Comparison of ENCODE assay signal across 8 cellular contexts in genomic region chr12:30795660-30796507, GRCh38. TPM values are rescaled to one million over a fixed set of nuclear protein-coding genes. Genes with fewer than 3 reads are reported as not detected.
A peak's percentile ranks its signal among the peaks of the same experiment; 100 is the strongest.
DNase-seq lines count a peak whose midpoint lies in the region; ATAC-seq and TF ChIP-seq lines count a peak whose summit lies in the region.

No MANE protein-coding gene starts in this region.

- TF ChIP-seq CTCF in HFFc6 (IDR thresholded peaks at IDR 0.05), result peak; percentile 51
- TF ChIP-seq CTCF in esophagus squamous epithelium (IDR thresholded peaks at IDR 0.05), result peak in 1 of 6 experiments; percentile 42
- peak in 1 of 2 donors; percentile 17 for TF ChIP-seq CTCF in suprapubic skin (IDR thresholded peaks at IDR 0.05)

- H3K36me3 ChIP-seq in esophagus squamous epithelium (no peaks in the 10 kb centered on the region), suprapubic skin (no peaks in the 10 kb centered on the region)
- no peaks in the 10 kb centered on the region for H3K36me3 ChIP-seq in naive thymus-derived CD4-positive, alpha-beta T cell (ENCODE audit: control insufficient read depth in 2 of 3, insufficient read depth in 3 of 3, low read length in 3 of 3)

- peaks cover 10% of the 10 kb centered on the region for H3K36me3 Mint-ChIP-seq in HFFc6 (ENCODE audit: low read depth)
- no peaks in the 10 kb centered on the region for H3K36me3 Mint-ChIP-seq in naive thymus-derived CD4-positive, alpha-beta T cell

- intact Hi-C loops in esophagus squamous epithelium (cut with DNase I), result no loop called here
- intact Hi-C loops in naive thymus-derived CD4-positive, alpha-beta T cell (cut with micrococcal nuclease), result loop anchor here in 1 of 2 donors (2.0 kb wide), 1 partner anchor 41 kb away; the partner anchor contains the start of gene CAPRIN2

- CTCF ChIA-PET in naive thymus-derived CD4-positive, alpha-beta T cell (lab: Charles Lee), result interaction anchor here (0.9 kb wide), 1 partner anchor 42 kb away, joined by 3 read pairs; no protein-coding TSS in a partner anchor

- no peak for TF ChIP-seq EP300 in suprapubic skin (IDR thresholded peaks at IDR 0.05)

- TF ChIP-seq POLR2A in esophagus squamous epithelium (IDR thresholded peaks at IDR 0.05) (no peak), suprapubic skin (IDR thresholded peaks at IDR 0.05) (no peak)

- 2% methylated on average over 9 of the region's 70 CpGs; no CpG with 5 or more reads in 1 of the 2 donors for WGBS in esophagus squamous epithelium, 2 donors
- WGBS in suprapubic skin, result 5% methylated on average over 18 of the region's 70 CpGs

- peaks cover 54% of the 10 kb centered on the region for H3K4me1 Mint-ChIP-seq in HFFc6 (ENCODE audit: low read depth)
- H3K4me1 Mint-ChIP-seq in naive thymus-derived CD4-positive, alpha-beta T cell, result peaks cover 10 to 20% (median 15%) of the 10 kb centered on the region in 7 donors

- H3K4me3 ChIP-seq in esophagus squamous epithelium (peak overlapping the region; percentile 54 to 76 (median 61)), suprapubic skin (peak overlapping the region; percentile 63)
- H3K4me3 ChIP-seq in naive thymus-derived CD4-positive, alpha-beta T cell (ENCODE audit: low read length), result peak overlapping the region; percentile 47

- DNase-seq in NCI-H2081 (lab: John Stamatoyannopoulos, UW) (peak; percentile 22 to 31), NCI-H2081 treated with DMSO at 0.1 percent for 48 hours (lab: John Stamatoyannopoulos, UW) (no peak), HFFc6 (peak; percentile 73), NCI-H1930 (lab: John Stamatoyannopoulos, UW) (peak; percentile 54 to 57), activated T-cell treated with anti-CD3 and anti-CD28 coated beads for 24 hours (ENCODE audit: low read depth) (peak; percentile 28), esophagus squamous epithelium (lab: John Stamatoyannopoulos, UW) (no peak), suprapubic skin (ENCODE audit: low spot score in 2 of 2) (peak; percentile 70 to 81)
- DNase-seq in naive thymus-derived CD4-positive, alpha-beta T cell, result peak in 6 of 9 donors; percentile 5 to 64 (median 14)

- H3K4me1 ChIP-seq in esophagus squamous epithelium (peaks cover 18 to 49% (median 22%) of the 10 kb centered on the region in 3 donors), suprapubic skin (peaks cover 21% of the 10 kb centered on the region)
- H3K4me1 ChIP-seq in naive thymus-derived CD4-positive, alpha-beta T cell (ENCODE audit: control insufficient read depth in 2 of 2, insufficient read depth in 2 of 2, low read length in 2 of 2), result no peaks in the 10 kb centered on the region

- H3K27ac ChIP-seq in esophagus squamous epithelium (peak overlapping the region; percentile 44 to 79 (median 66)), suprapubic skin (peak overlapping the region; percentile 3)
- H3K27ac ChIP-seq in naive thymus-derived CD4-positive, alpha-beta T cell (ENCODE audit: low read depth, low read length), result no peak overlapping the region

- peaks cover 0 to 19% (median 0%) of the 10 kb centered on the region in 4 donors for H3K27me3 ChIP-seq in esophagus squamous epithelium
- peaks cover 0 to 3% of the 10 kb centered on the region in 2 donors for H3K27me3 ChIP-seq in naive thymus-derived CD4-positive, alpha-beta T cell (ENCODE audit: control insufficient read depth in 2 of 2, insufficient read depth in 2 of 2, low read length in 2 of 2)
- peaks cover 20% of the 10 kb centered on the region for H3K27me3 ChIP-seq in suprapubic skin

- H3K9me3 ChIP-seq in esophagus squamous epithelium (no peaks in the 10 kb centered on the region), suprapubic skin (no peaks in the 10 kb centered on the region)
- no peaks in the 10 kb centered on the region for H3K9me3 ChIP-seq in naive thymus-derived CD4-positive, alpha-beta T cell (ENCODE audit: control insufficient read depth in 2 of 3, low read length in 3 of 3)

- ATAC-seq in naive thymus-derived CD4-positive, alpha-beta T cell, result peak; percentile 76

- no peaks in the 10 kb centered on the region for H3K9me3 Mint-ChIP-seq in HFFc6
- peaks cover 0 to 2% (median 0%) of the 10 kb centered on the region in 11 donors for H3K9me3 Mint-ChIP-seq in naive thymus-derived CD4-positive, alpha-beta T cell

- peaks cover 3% of the 10 kb centered on the region for H3K27me3 Mint-ChIP-seq in HFFc6 (ENCODE audit: insufficient read depth)
- H3K27me3 Mint-ChIP-seq in naive thymus-derived CD4-positive, alpha-beta T cell, result peaks cover 36 to 62% (median 48%) of the 10 kb centered on the region in 5 donors

- POLR2A ChIA-PET in naive thymus-derived CD4-positive, alpha-beta T cell (lab: Charles Lee), result no interaction called here

- H3K27ac Mint-ChIP-seq in HFFc6, result peak overlapping the region; percentile 98
- no peak overlapping the region for H3K27ac Mint-ChIP-seq in naive thymus-derived CD4-positive, alpha-beta T cell

- peak overlapping the region; percentile 93 for H3K4me3 Mint-ChIP-seq in HFFc6
- peak overlapping the region in 8 of 10 donors; percentile 39 to 84 (median 72) for H3K4me3 Mint-ChIP-seq in naive thymus-derived CD4-positive, alpha-beta T cell

RNA-seq across cellular contexts. Expression of gene CAPRIN2, which starts 41.1 kb away (rescaled TPM):
- 10 to 100 TPM; 13.3 to 21.4 (median 19.1) TPM for total RNA-seq in HFFc6 (2021; fragmentation: NEBNext Ultra II Directional; extraction: Animal tissue kit (Norgen Biotek cat#: 25700))
- 10 to 100 TPM in 3 of 4 donors, 1 to 10 TPM in 1; 2.5 to 26.5 (median 15.2) TPM for total RNA-seq in esophagus squamous epithelium
- 10 to 100 TPM; 13.7 to 50.1 (median 28.9) TPM for total RNA-seq in naive thymus-derived CD4-positive, alpha-beta T cell
- 1 to 10 TPM; 6.5 to 7.1 TPM for polyA plus RNA-seq in naive thymus-derived CD4-positive, alpha-beta T cell
- total RNA-seq in suprapubic skin, result 10 to 100 TPM; 16.8 to 56.8 (median 17.8) TPM

Comparison
In these comparisons a context has a peak if more than half of its experiments do, and no peak if none do; other contexts are left out.
1. DNase-seq: peak in NCI-H2081 (2 of 2), HFFc6 (single experiment), NCI-H1930 (2 of 2), activated T-cell treated with anti-CD3 and anti-CD28 coated beads for 24 hours (single experiment), naive thymus-derived CD4-positive, alpha-beta T cell (6 of 9) and suprapubic skin (2 of 2); none in NCI-H2081 treated with DMSO at 0.1 percent for 48 hours (single experiment) and esophagus squamous epithelium (single experiment).
2. Peak in every context shown above with its lines, with median percentiles within 50 percentile points of each other: H3K4me3 ChIP-seq.